ENCODE assay signal across 19 cellular contexts in the genomic region with DNA sequence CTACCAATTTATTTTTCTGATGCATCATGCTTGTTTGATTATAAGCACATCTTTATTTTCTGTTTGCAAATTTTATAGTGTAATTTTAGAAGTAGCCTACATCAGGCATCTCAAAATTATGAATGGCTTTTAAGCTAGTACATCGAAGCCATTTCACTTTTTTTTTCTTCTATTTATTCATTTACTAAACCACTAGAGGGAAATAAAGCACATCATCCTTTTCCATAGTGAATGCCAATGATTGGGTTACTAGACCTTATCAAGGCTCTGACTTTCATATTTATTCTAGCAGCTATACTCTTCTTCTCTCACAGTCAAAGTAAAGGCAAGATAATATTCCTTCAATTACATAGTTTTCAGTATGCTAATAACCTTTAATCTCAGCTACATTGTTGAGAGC.
DNase-seq lines count a peak whose midpoint lies in the region; ATAC-seq and TF ChIP-seq lines count a peak whose summit lies in the region.
"Had no signal": no experiment of that assay in that cellular context is flagged by ENCODE, and none has a peak within 500 bp of the region (broad histone marks: within the 10 kb centered on the region; RNA-seq: fewer than 3 reads in every experiment).

No MANE protein-coding gene starts in this region.

- peak; percentile 72 for TF ChIP-seq CTCF in chondrocyte (IDR thresholded peaks at IDR 0.05)

- no peak overlapping the region for H3K27ac Mint-ChIP-seq in chondrocyte (ENCODE audit: unreplicated experiment)
- H3K27ac Mint-ChIP-seq: activated CD4-positive, alpha-beta T cell treated with anti-CD3 and anti-CD28 coated beads, Interleukin-2, amount 10 ng/mL, durations not matched to agents 24 days and 14 days; activated naive CD4-positive, alpha-beta T cell treated with anti-CD3 and anti-CD28 coated beads for 36 hours had no signal

- H3K27me3 Mint-ChIP-seq in chondrocyte (ENCODE audit: low read depth), result no peaks in the 10 kb centered on the region
- H3K27me3 Mint-ChIP-seq: activated CD4-positive, alpha-beta T cell treated with anti-CD3 and anti-CD28 coated beads, Interleukin-2, amount 10 ng/mL, durations not matched to agents 24 days and 14 days had no signal

- no peak overlapping the region for H3K4me3 Mint-ChIP-seq in chondrocyte (ENCODE audit: unreplicated experiment)
- H3K4me3 Mint-ChIP-seq: activated CD4-positive, alpha-beta T cell treated with anti-CD3 and anti-CD28 coated beads, Interleukin-2, amount 10 ng/mL, durations not matched to agents 24 days and 14 days; activated naive CD4-positive, alpha-beta T cell treated with anti-CD3 and anti-CD28 coated beads for 36 hours had no signal

- H3K4me1 Mint-ChIP-seq in chondrocyte (ENCODE audit: low read depth), result no peaks in the 10 kb centered on the region
- H3K4me1 Mint-ChIP-seq: activated CD4-positive, alpha-beta T cell treated with anti-CD3 and anti-CD28 coated beads, Interleukin-2, amount 10 ng/mL, durations not matched to agents 24 days and 14 days had no signal

- DNase-seq in A172 (ENCODE audit: low spot score), result peak; percentile 5
- peak; percentile 1 for DNase-seq in COLO829 (ENCODE audit: low spot score)
- DNase-seq in NCI-H2171 (lab: John Stamatoyannopoulos, UW), result peak; percentile 7
- no peak for DNase-seq in chondrocyte (ENCODE audit: low spot score)
- no peak for DNase-seq in NCI-H1436 treated with DMSO at 0.1 percent for 48 hours (lab: John Stamatoyannopoulos, UW)
- DNase-seq: activated CD4-positive, alpha-beta T cell treated with anti-CD3 and anti-CD28 coated beads, Interleukin-2, amount 10 ng/mL, durations not matched to agents 24 days and 14 days; activated naive CD4-positive, alpha-beta T cell treated with anti-CD3 and anti-CD28 coated beads for 36 hours; activated T-cell treated with anti-CD3 and anti-CD28 coated beads for 4 hours; colonic mucosa; foreskin melanocyte; KBM-7; left lung; NK-92 treated with Interleukin-12 subunit alpha and Interleukin-12 subunit beta, amount 100 ng/mL, for 24 hours; Right ventricle myocardium superior; stimulated activated CD4-positive, alpha-beta T cell treated with anti-CD3 and anti-CD28 coated beads, Interleukin-4, amount 100 ng/mL, for 4 hours; T1000; testis had no signal

- peaks cover 8% of the 10 kb centered on the region for H3K9me3 Mint-ChIP-seq in chondrocyte (ENCODE audit: low read depth)

- H3K36me3 Mint-ChIP-seq in chondrocyte (ENCODE audit: low read depth), result no peaks in the 10 kb centered on the region

- no peak for ATAC-seq in HG03139 (IDR thresholded peaks at IDR 0.05; ENCODE audit: unreplicated experiment)
- ATAC-seq in GM19351 (IDR thresholded peaks at IDR 0.05; ENCODE audit: unreplicated experiment), result no peak
- ATAC-seq: left lung had no signal

Comparison
In these comparisons a context has a peak if more than half of its experiments do, and no peak if none do; other contexts are left out.
1. DNase-seq: peak in A172 (single experiment), COLO829 (single experiment) and NCI-H2171 (single experiment); none in chondrocyte (single experiment) and NCI-H1436 treated with DMSO at 0.1 percent for 48 hours (single experiment).